In the genomic region with DNA sequence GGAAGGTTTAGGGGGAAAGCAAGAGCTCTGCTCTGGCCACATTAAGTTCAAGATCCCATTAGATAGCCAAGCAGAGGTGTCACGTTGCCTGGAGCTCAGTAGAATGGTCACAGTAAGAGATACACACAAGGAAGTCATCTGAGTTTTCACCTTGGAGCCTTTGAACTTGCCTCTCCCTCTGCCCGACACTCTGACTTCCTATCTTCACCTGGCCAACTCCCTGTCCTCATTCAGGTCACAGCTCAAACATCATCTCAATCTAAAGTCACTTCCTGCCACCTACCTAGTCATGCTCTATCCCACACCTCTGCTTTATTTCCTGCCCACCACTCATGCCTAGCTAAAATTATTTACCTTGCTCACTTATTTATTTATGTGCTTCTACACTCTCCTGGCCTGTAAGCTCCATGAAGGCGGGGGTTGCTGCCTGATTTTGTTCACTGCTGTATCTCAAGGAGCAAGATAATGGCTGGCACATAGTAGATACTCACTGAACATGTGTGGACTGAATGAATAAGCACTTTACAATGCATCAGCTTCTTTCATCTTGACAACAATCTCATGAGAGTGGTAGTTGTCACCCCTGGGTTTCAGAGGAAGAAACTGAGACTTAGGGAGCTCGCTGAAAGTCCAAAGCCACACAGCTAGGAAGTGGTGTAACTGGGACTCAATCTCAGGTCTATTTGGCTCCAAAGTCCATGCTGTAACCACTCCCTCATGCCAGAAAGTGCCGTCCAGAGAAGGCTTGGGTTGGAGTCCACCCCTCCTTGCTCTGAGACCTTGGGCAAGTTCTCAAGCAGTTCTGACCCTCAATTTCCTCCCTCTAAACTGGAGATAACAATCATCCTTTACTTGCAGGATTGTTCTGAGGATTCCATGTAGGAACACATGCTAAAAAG, we compare ENCODE assay signal across 1 cellular context.
A peak's percentile ranks its signal among the peaks of the same experiment; 100 is the strongest.
TF ChIP-seq lines count a peak whose summit lies in the region.

No MANE protein-coding gene starts in this region.

TF ChIP-seq in HepG2, 621 proteins besides CTCF, POLR2A, EP300 and RAD21 (continued from another document):
- TF ChIP-seq GFI1 (CRISPR knock-in tag; IDR thresholded peaks at IDR 0.05; ENCODE audit: borderline replicate concordance) (peak; percentile 82), HNF4G (IDR thresholded peaks at IDR 0.05; ENCODE audit: borderline replicate concordance, low read depth, low read length) (0 out of 2 replicates have a peak, but pooled peaks have one; percentile 15), HNF4G (CRISPR knock-in tag; IDR thresholded peaks at IDR 0.05; ENCODE audit: borderline replicate concordance, low read depth) (no peak), HNF4A (CRISPR knock-in tag; IDR thresholded peaks at IDR 0.05) (peak; percentile 59)
